Comparison of ENCODE assay signal across 20 cellular contexts in the genomic region with DNA sequence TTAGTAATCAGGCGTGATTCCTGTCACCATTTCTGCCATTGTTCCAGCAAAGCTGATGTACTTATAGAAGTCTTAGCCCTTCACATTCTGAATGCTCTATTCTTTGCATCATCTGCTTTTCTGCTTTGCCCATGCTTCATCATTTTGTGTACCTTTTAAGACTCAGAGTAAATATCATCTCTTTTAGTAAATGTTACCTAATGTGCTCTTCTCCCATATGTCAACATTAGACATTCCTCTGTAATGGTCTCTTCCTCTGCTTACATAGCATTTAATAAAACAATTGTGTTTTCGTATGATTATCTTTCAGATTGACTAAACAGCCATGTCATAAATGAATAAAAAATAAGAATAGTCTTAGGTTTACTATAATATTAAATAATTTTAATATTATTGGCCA.
"Had no signal": no experiment of that assay in that cellular context is flagged by ENCODE, and none has a peak within 500 bp of the region (broad histone marks: within the 10 kb centered on the region; RNA-seq: fewer than 3 reads in every experiment).

No MANE protein-coding gene starts in this region.

- H3K36me3 ChIP-seq: MG63 had no signal

- H3K9me3 ChIP-seq: MG63, SK-N-SH had no signal

- H3K27ac ChIP-seq: RWPE1 had no signal

- DNase-seq: IMR-90, Karpas-422, KG1, MG63, NCI-H1092, NCI-H1105 treated with DMSO at 0.1 percent for 48 hours, NCI-H1436 treated with DMSO at 0.1 percent for 48 hours, NCI-H1694, NCI-H187 treated with DMSO at 0.1 percent for 48 hours, NCI-H2029 treated with DMSO at 0.1 percent for 48 hours, NCI-H2171, NCI-H226, NCI-H446, NCI-H510A, NCI-H524 treated with DMSO at 0.1 percent for 48 hours, NCI-H82, SK-N-SH, SW 1271, T-cell had no signal

- H3K27me3 ChIP-seq: MG63 had no signal

- H3K4me3 ChIP-seq: MG63 had no signal
